In genomic region chr4:6546681-6547447, GRCh38 we compare ENCODE assay signal across 8 cellular contexts. TPM values are rescaled to one million over a fixed set of nuclear protein-coding genes. Genes with fewer than 3 reads are reported as not detected.
DNase-seq lines count a peak whose midpoint lies in the region; ATAC-seq and TF ChIP-seq lines count a peak whose summit lies in the region.

No MANE protein-coding gene starts in this region.

- peaks cover 6% of the 10 kb centered on the region for H3K9me3 Mint-ChIP-seq in HFFc6

- no peaks in the 10 kb centered on the region for H4K20me1 ChIP-seq in neural cell (ENCODE audit: insufficient read depth)

- in situ Hi-C loops in Caki2 (cut with HindIII; ENCODE audit: low pct_unique_long_range_greater_than_20kb, low sequenced_read_pairs) = no loop called here

- WGBS in esophagus squamous epithelium, 2 donors = 18 to 23% methylated on average over 18 of the region's 19 CpGs

- TF ChIP-seq EP300 in neural cell (conservative IDR thresholded peaks at IDR 0.05; ENCODE audit: poor library complexity, severe bottlenecking) = no peak

- H3K9ac ChIP-seq in neural cell (ENCODE audit: low read length) = no peak overlapping the region

- H3K9me3 ChIP-seq in esophagus squamous epithelium (peaks cover 0 to 6% (median 6%) of the 10 kb centered on the region in 3 donors), neural cell (ENCODE audit: low read length) (peaks cover 3% of the 10 kb centered on the region), tibial artery (peaks cover 0 to 11% (median 10%) of the 10 kb centered on the region in 3 donors)

- intact Hi-C loops in esophagus squamous epithelium (cut with DNase I) = loop anchor here (10.0 kb wide), 2 partner anchors 212 to 292 kb away; no protein-coding TSS in a partner anchor
- intact Hi-C loops in tibial artery (cut with DNase I; ENCODE audit: low total_unique reads) = no loop called here

- H3K4me1 ChIP-seq in esophagus squamous epithelium (peaks cover 0 to 8% (median 0%) of the 10 kb centered on the region in 3 donors), tibial artery (no peaks in the 10 kb centered on the region)

- no peaks in the 10 kb centered on the region for H3K36me3 ChIP-seq in esophagus squamous epithelium
- no peaks in the 10 kb centered on the region for H3K36me3 ChIP-seq in neural cell (ENCODE audit: insufficient read depth, low read length)
- no peaks in the 10 kb centered on the region for H3K36me3 ChIP-seq in tibial artery

- H3K4me3 Mint-ChIP-seq in HFFc6 = no peak overlapping the region

- ATAC-seq in HG03025 (IDR thresholded peaks at IDR 0.05; ENCODE audit: low FRiP score, unreplicated experiment) = no peak

- peak; percentile 98 for TF ChIP-seq RAD21 in neural cell (conservative IDR thresholded peaks at IDR 0.05)

- no peak overlapping the region for H3K4me2 ChIP-seq in neural cell (ENCODE audit: low read length)

- no peaks in the 10 kb centered on the region for H3K9me2 ChIP-seq in neural cell (ENCODE audit: insufficient read depth, low read length)

- H3K4me1 Mint-ChIP-seq in HFFc6 (ENCODE audit: low read depth) = no peaks in the 10 kb centered on the region

- DNase-seq in Caki2 (ENCODE audit: low read depth) = peak; percentile 42
- peak; percentile 9 for DNase-seq in HFFc6
- peak; percentile 18 for DNase-seq in NCI-H82 treated with DMSO at 0.1 percent for 48 hours (lab: John Stamatoyannopoulos, UW; ENCODE audit: unreplicated experiment)
- DNase-seq in activated T-cell treated with anti-CD3 and anti-CD28 coated beads for 24 hours (ENCODE audit: low read depth) = peak; percentile 17
- DNase-seq in esophagus squamous epithelium (lab: John Stamatoyannopoulos, UW) = no peak
- no peak for DNase-seq in tibial artery

- no peak overlapping the region for H2AFZ ChIP-seq in neural cell (ENCODE audit: low read depth, low read length)

- H3K27me3 Mint-ChIP-seq in HFFc6 (ENCODE audit: insufficient read depth) = peaks cover 27% of the 10 kb centered on the region

- H3F3A ChIP-seq in neural cell (ENCODE audit: insufficient read depth, low read length, poor library complexity, severe bottlenecking) = no peaks in the 10 kb centered on the region

- H3K36me3 Mint-ChIP-seq in HFFc6 (ENCODE audit: low read depth) = no peaks in the 10 kb centered on the region

- no peaks in the 10 kb centered on the region for H3K79me2 ChIP-seq in neural cell (replicated peaks; ENCODE audit: insufficient read depth, low read length)

- H3K4me3 ChIP-seq in esophagus squamous epithelium (no peak overlapping the region), neural cell (ENCODE audit: low read length) (no peak overlapping the region), tibial artery (no peak overlapping the region)

- TF ChIP-seq POLR2A in esophagus squamous epithelium (IDR thresholded peaks at IDR 0.05) = no peak

- TF ChIP-seq CTCF in HFFc6 (IDR thresholded peaks at IDR 0.05) (peak; percentile 96), esophagus squamous epithelium (IDR thresholded peaks at IDR 0.05) (peak; percentile 69 to 89 (median 79)), neural cell (IDR thresholded peaks at IDR 0.05; ENCODE audit: poor library complexity, severe bottlenecking) (peak; percentile 98), tibial artery (IDR thresholded peaks at IDR 0.05) (peak; percentile 54 to 62)

- H3K27ac ChIP-seq in esophagus squamous epithelium = no peak overlapping the region
- no peak overlapping the region for H3K27ac ChIP-seq in neural cell (ENCODE audit: low read length)
- no peak overlapping the region for H3K27ac ChIP-seq in tibial artery

- no peak overlapping the region for H3K27ac Mint-ChIP-seq in HFFc6

- H3K27me3 ChIP-seq in esophagus squamous epithelium (peaks cover 0 to 57% (median 0%) of the 10 kb centered on the region in 4 donors), neural cell (ENCODE audit: insufficient read depth, low read depth, low read length) (peaks cover 3% of the 10 kb centered on the region), tibial artery (peaks cover 0 to 45% of the 10 kb centered on the region in 2 donors)

TF ChIP-seq in neural cell, 6 proteins besides CTCF, POLR2A, EP300 and RAD21:
- TF ChIP-seq REST (IDR thresholded peaks at IDR 0.05; ENCODE audit: borderline replicate concordance) (peak; percentile 92), SMC3 (conservative IDR thresholded peaks at IDR 0.05; ENCODE audit: poor library complexity) (peak; percentile 99), EZH2 (IDR thresholded peaks at IDR 0.05; ENCODE audit: borderline replicate concordance, insufficient read depth, low read length, poor library complexity, severe bottlenecking) (no peak), TAF1 (IDR thresholded peaks at IDR 0.05; ENCODE audit: low read depth) (no peak)

RNA-seq across cellular contexts. Expression of gene MAN2B2, which starts 28.1 kb away (rescaled TPM):
- 3.2 and 8.3 TPM in 2 replicates for total RNA-seq in Caki2 (2014; rRNA removed; shearing (Covaris generic); ENCODE audit: low replicate concordance)
- total RNA-seq in HFFc6 (2021; fragmentation: NEBNext Ultra II Directional; extraction: Animal tissue kit (Norgen Biotek cat#: 25700)) = 10 to 100 TPM; 35.8 to 44.5 (median 40.5) TPM
- total RNA-seq in esophagus squamous epithelium = 10 to 100 TPM in 3 of 4 donors, 1 to 10 TPM in 1; 9.0 to 23.3 (median 14.3) TPM
- polyA plus RNA-seq in neural cell = 5.2 and 7.5 TPM in 2 replicates
- 10.2 and 12.2 TPM in 2 replicates for polyA minus RNA-seq in neural cell

Comparison
In these comparisons a context has a peak if more than half of its experiments do, and no peak if none do; other contexts are left out.
1. DNase-seq: peak in Caki2 (single experiment), HFFc6 (single experiment), NCI-H82 treated with DMSO at 0.1 percent for 48 hours (single experiment) and activated T-cell treated with anti-CD3 and anti-CD28 coated beads for 24 hours (single experiment); none in esophagus squamous epithelium (single experiment) and tibial artery (0 of 2).
2. Peak in every context shown above with its lines, with median percentiles within 50 percentile points of each other: CTCF ChIP-seq.